In genomic region chr16:56606688-56607618, GRCh38 we compare ENCODE assay signal across 8 cellular contexts. TPM values are rescaled to one million over a fixed set of nuclear protein-coding genes. Genes with fewer than 3 reads are reported as not detected.
DNase-seq lines count a peak whose midpoint lies in the region; FAIRE-seq and TF ChIP-seq lines count a peak whose summit lies in the region.

No MANE protein-coding gene starts in this region.

- H3K56ac ChIP-seq in H1 (replicated peaks; ENCODE audit: insufficient read length, low read depth, low read length): no peak overlapping the region

- H4K8ac ChIP-seq in H1 (ENCODE audit: extremely low read depth, insufficient read depth, low read length): no peak overlapping the region

- H3K79me2 ChIP-seq in H1 (ENCODE audit: control insufficient read depth in 1 of 2, insufficient read depth in 2 of 2, low read length in 2 of 2): no peaks in the 10 kb centered on the region

- H2BK15ac ChIP-seq in H1 (ENCODE audit: low read length): peak overlapping the region; percentile 48; the same call in 1 of the 2 replicates

- no peak overlapping the region for H4K91ac ChIP-seq in H1 (replicated peaks; ENCODE audit: insufficient read length, low read length)

- H3K36me3 ChIP-seq in H1 (ENCODE audit: control insufficient read depth in 2 of 4, insufficient read depth in 4 of 4, low read length in 3 of 4) (no peaks in the 10 kb centered on the region), vagina (no peaks in the 10 kb centered on the region)

- H3K9ac ChIP-seq in H1 (replicated peaks in 1 of 4; ENCODE audit: extremely low read depth in 1 of 4, low read depth in 3 of 4, low read length in 3 of 4): no peak overlapping the region; a peak in 1 of 7 replicates

- POLR2A ChIA-PET in H1 (lab: Charles Lee; ENCODE audit: partially characterized antibody): interaction anchor here (0.7 to 8.0 kb wide), 5 partner anchors 11 to 75 kb away, joined by 3 to 66 read pairs (median 3); partner anchors contain the start of gene MT1E

- no peak for FAIRE-seq in H1 (lab: Jason Lieb, UNC)

- no peak overlapping the region for H3K4me3 Mint-ChIP-seq in progenitor cell of endocrine pancreas (ENCODE audit: low read depth)

- no peaks in the 10 kb centered on the region for H3K36me3 Mint-ChIP-seq in progenitor cell of endocrine pancreas (ENCODE audit: insufficient read depth)

- peak overlapping the region in 1 of 2 experiments; percentile 77; a peak in 1 of 4 replicates for H3K4me2 ChIP-seq in H1 (ENCODE audit: insufficient read depth in 1 of 2, low read depth in 2 of 2, low read length in 2 of 2)

- no peak overlapping the region for H2BK20ac ChIP-seq in H1 (ENCODE audit: low read length)

- CTCF ChIA-PET in H1 (lab: Charles Lee; ENCODE audit: partially characterized antibody): interaction anchor here (0.9 to 9.2 kb wide), 7 partner anchors 10 to 95 kb away, joined by 3 to 85 read pairs (median 5); partner anchors contain the start of gene MT1E

- H3K27ac Mint-ChIP-seq in progenitor cell of endocrine pancreas: no peak overlapping the region

- no peak overlapping the region for H2BK5ac ChIP-seq in H1 (ENCODE audit: low read depth, low read length)

- peaks cover 0 to 2% of the 10 kb centered on the region in 2 experiments for H4K20me1 ChIP-seq in H1 (replicated peaks in 1 of 2; ENCODE audit: control insufficient read depth in 1 of 2, insufficient read depth in 2 of 2, low read length in 2 of 2)

- no peak overlapping the region for H2AFZ ChIP-seq in H1 (ENCODE audit: low read length)

- intact Hi-C loops in vagina (cut with DNase I): loop anchor here (2.0 kb wide), 1 partner anchor 76 kb away; the partner anchor contains the start of gene MT1X

- H3K4ac ChIP-seq in H1 (replicated peaks; ENCODE audit: insufficient read length, low read depth, low read length): no peak overlapping the region

- 0 out of 2 replicates have a peak overlapping the region, but pooled peaks have one; percentile 51 for H3K18ac ChIP-seq in H1 (ENCODE audit: extremely low read depth, low read length)

- H4K5ac ChIP-seq in H1 (ENCODE audit: insufficient read length, low read depth, low read length): no peak overlapping the region

- H3K4me3 ChIP-seq in H1 (ENCODE audit: extremely low read depth in 1 of 4, insufficient read depth in 2 of 4, low read depth in 3 of 4, low read length in 4 of 4) (no peak overlapping the region), vagina (peak overlapping the region; percentile 63 to 67)

- H3K27me3 Mint-ChIP-seq in progenitor cell of endocrine pancreas: peaks cover 80% of the 10 kb centered on the region

- peak overlapping the region; percentile 95; the same call in 1 of the 2 replicates for H2BK12ac ChIP-seq in H1 (ENCODE audit: low read depth, low read length)

- peak; percentile 41 for DNase-seq in DMS153 treated with DMSO at 0.1 percent for 48 hours (lab: John Stamatoyannopoulos, UW; ENCODE audit: unreplicated experiment)
- peak; percentile 100 for DNase-seq in RKO (ENCODE audit: low spot score)
- DNase-seq in H1 (ENCODE audit: low read depth in 1 of 2, low spot score in 2 of 2): no peak
- peak; percentile 74 for DNase-seq in mucosa of gallbladder (ENCODE audit: low spot score)
- DNase-seq in vagina (ENCODE audit: extremely low spot score in 2 of 2): peak in 1 of 2 donors; percentile 99
- no peak for DNase-seq in progenitor cell of endocrine pancreas (ENCODE audit: low spot score, unreplicated experiment)
- no peak for DNase-seq in COLO668 (lab: John Stamatoyannopoulos, UW; ENCODE audit: unreplicated experiment)
- DNase-seq in NOMO-1 (lab: John Stamatoyannopoulos, UW; ENCODE audit: unreplicated experiment in 2 of 2): no peak

- H3K23me2 ChIP-seq in H1 (ENCODE audit: low read depth, low read length): peaks cover 11% of the 10 kb centered on the region; the same call in 1 of the 2 replicates

- no peak for TF ChIP-seq EP300 in H1 (IDR thresholded peaks at IDR 0.05; ENCODE audit: borderline replicate concordance in 1 of 2, low read depth in 2 of 2, low read length in 2 of 2)

- TF ChIP-seq CTCF in H1 (IDR thresholded peaks at IDR 0.05; ENCODE audit: control extremely low read depth in 1 of 3, insufficient read depth in 1 of 3, low read depth in 1 of 3, low read length in 3 of 3): no peak
- no peak for TF ChIP-seq CTCF in vagina (IDR thresholded peaks at IDR 0.05)
- no peak for TF ChIP-seq CTCF in progenitor cell of endocrine pancreas (IDR thresholded peaks at IDR 0.05; ENCODE audit: unreplicated experiment)

- H3K4me1 ChIP-seq in H1 (replicated peaks in 1 of 4; ENCODE audit: control insufficient read depth in 3 of 4, insufficient read depth in 4 of 4, low read length in 3 of 4) (peaks cover 7 to 21% (median 10%) of the 10 kb centered on the region in 4 experiments), vagina (peaks cover 51% of the 10 kb centered on the region)

- TF ChIP-seq RAD21 in H1 (IDR thresholded peaks at IDR 0.05 in 1 of 2, conservative IDR thresholded peaks at IDR 0.05 in 1 of 2; ENCODE audit: low read depth in 2 of 2, low read length in 2 of 2): no peak

- H3K4me1 Mint-ChIP-seq in progenitor cell of endocrine pancreas (ENCODE audit: low read depth): peaks cover 6% of the 10 kb centered on the region

- no peaks in the 10 kb centered on the region for H3K79me1 ChIP-seq in H1 (ENCODE audit: low read depth, low read length)

- no peak for TF ChIP-seq POLR2A in H1 (IDR thresholded peaks at IDR 0.05; ENCODE audit: control extremely low read depth in 1 of 2, low read depth in 2 of 2, low read length in 2 of 2)
- peak in 1 of 2 donors; percentile 4 for TF ChIP-seq POLR2A in vagina (IDR thresholded peaks at IDR 0.05)

- no peak overlapping the region for H3K14ac ChIP-seq in H1 (ENCODE audit: insufficient read length)

- H2AK5ac ChIP-seq in H1 (ENCODE audit: low read depth, low read length): no peak overlapping the region

- no peak overlapping the region for H3K23ac ChIP-seq in H1 (ENCODE audit: insufficient read length)

- H3K27me3 ChIP-seq in H1 (replicated peaks in 1 of 4; ENCODE audit: control insufficient read depth in 3 of 4, extremely low read depth in 1 of 4, insufficient read depth in 3 of 4, low read length in 3 of 4) (peaks cover 27 to 58% (median 49%) of the 10 kb centered on the region in 4 experiments), vagina (no peaks in the 10 kb centered on the region)

- no peak overlapping the region for H2BK120ac ChIP-seq in H1 (replicated peaks; ENCODE audit: low read depth, low read length)

- WGBS in H1 (ENCODE audit: extremely low coverage in 1 of 2, insufficient coverage in 1 of 2, insufficient read length in 1 of 2, insufficient replicate concordance in 2 of 2, low coverage in 1 of 2, low lambda C conversion rate in 2 of 2, missing lambda C conversion rate in 1 of 2), 2 experiments: 73% methylated on average over 21 of the region's 21 CpGs; no CpG with 5 or more reads in 1 of the 2 experiments

- H3K9me3 ChIP-seq in H1 (ENCODE audit: insufficient read depth in 2 of 2, low read depth in 1 of 2, low read length in 1 of 2) (no peaks in the 10 kb centered on the region), vagina (no peaks in the 10 kb centered on the region)

- H3K9me3 Mint-ChIP-seq in progenitor cell of endocrine pancreas (ENCODE audit: low read depth): no peaks in the 10 kb centered on the region

- H3K27ac ChIP-seq in H1 (ENCODE audit: low read depth, low read length): no peak overlapping the region
- peak overlapping the region; percentile 83 for H3K27ac ChIP-seq in vagina

RNA-seq across cellular contexts. Expression of gene MT2A, which starts 1.4 kb away (rescaled TPM):
- 9.2 and 9.5 TPM in 2 replicates for total RNA-seq in H1 (2021; fragmentation: NEBNext Ultra II Directional; extraction: Animal tissue kit (Norgen Biotek cat#: 25700))
- polyA plus RNA-seq in H1 (2011; rRNA removed): 23.2 and 30.1 TPM in 2 replicates
- polyA plus RNA-seq in H1 (2011; cell fraction: cytosol; rRNA removed): 12.8 TPM
- polyA plus RNA-seq in H1 (2011; cell fraction: nucleus; rRNA removed): 21.1 TPM
- 92.5 to 136 TPM (median 103 TPM) in 4 replicates for polyA plus RNA-seq in H1 (2012, experiment 1 of 2)
- polyA plus RNA-seq in H1 (2012, experiment 2 of 2): 50.9 TPM
- polyA plus RNA-seq in H1 (2013, experiment 1 of 2): 278 TPM
- polyA plus RNA-seq in H1 (2013, experiment 2 of 2): 279 TPM
- 3.3 and 4.2 TPM in 2 replicates for polyA minus RNA-seq in H1 (2011; rRNA and poly(A)+ RNA removed)
- 24.2 TPM for polyA minus RNA-seq in H1 (2011; cell fraction: cytosol; rRNA and poly(A)+ RNA removed)
- polyA minus RNA-seq in H1 (2011; cell fraction: nucleus; rRNA and poly(A)+ RNA removed): 5.4 TPM
- 157 TPM for total RNA-seq in mucosa of gallbladder
- total RNA-seq in vagina: 661 TPM
- 11.5 TPM in 2 replicates for total RNA-seq in progenitor cell of endocrine pancreas

RNA-seq across cellular contexts. Expression of gene MT3, which starts 17.6 kb away (rescaled TPM):
- total RNA-seq in H1 (2021; fragmentation: NEBNext Ultra II Directional; extraction: Animal tissue kit (Norgen Biotek cat#: 25700)): not detected in 2 replicates
- 0.17 TPM in 1 of 2 replicates, not detected in the other for polyA plus RNA-seq in H1 (2011; rRNA removed)
- not detected for polyA plus RNA-seq in H1 (2011; cell fraction: cytosol; rRNA removed)
- not detected for polyA plus RNA-seq in H1 (2011; cell fraction: nucleus; rRNA removed)
- polyA plus RNA-seq in H1 (2012, experiment 1 of 2): not detected in 4 replicates
- not detected for polyA plus RNA-seq in H1 (2012, experiment 2 of 2)
- 0.18 TPM for polyA plus RNA-seq in H1 (2013, experiment 1 of 2)
- 0.17 TPM for polyA plus RNA-seq in H1 (2013, experiment 2 of 2)
- polyA minus RNA-seq in H1 (2011; rRNA and poly(A)+ RNA removed): 1.8 TPM in 1 of 2 replicates, not detected in the other
- polyA minus RNA-seq in H1 (2011; cell fraction: cytosol; rRNA and poly(A)+ RNA removed): not detected
- not detected for polyA minus RNA-seq in H1 (2011; cell fraction: nucleus; rRNA and poly(A)+ RNA removed)
- 1.4 TPM for total RNA-seq in mucosa of gallbladder
- total RNA-seq in vagina: 12.8 TPM
- not detected in 2 replicates for total RNA-seq in progenitor cell of endocrine pancreas

RNA-seq across cellular contexts. Expression of gene MT1E, which starts 18.6 kb away (rescaled TPM):
- total RNA-seq in H1 (2021; fragmentation: NEBNext Ultra II Directional; extraction: Animal tissue kit (Norgen Biotek cat#: 25700)): 3.5 and 7.9 TPM in 2 replicates
- polyA plus RNA-seq in H1 (2011; rRNA removed): 109 and 117 TPM in 2 replicates
- 255 TPM for polyA plus RNA-seq in H1 (2011; cell fraction: cytosol; rRNA removed)
- 53.0 TPM for polyA plus RNA-seq in H1 (2011; cell fraction: nucleus; rRNA removed)
- polyA plus RNA-seq in H1 (2012, experiment 1 of 2): 61.1 to 122 TPM (median 93.3 TPM) in 4 replicates
- 263 TPM for polyA plus RNA-seq in H1 (2012, experiment 2 of 2)
- 64.0 TPM for polyA plus RNA-seq in H1 (2013, experiment 1 of 2)
- polyA plus RNA-seq in H1 (2013, experiment 2 of 2): 72.0 TPM
- polyA minus RNA-seq in H1 (2011; rRNA and poly(A)+ RNA removed): 15.8 and 21.0 TPM in 2 replicates
- 24.5 TPM for polyA minus RNA-seq in H1 (2011; cell fraction: cytosol; rRNA and poly(A)+ RNA removed)
- 16.6 TPM for polyA minus RNA-seq in H1 (2011; cell fraction: nucleus; rRNA and poly(A)+ RNA removed)
- total RNA-seq in mucosa of gallbladder: 137 TPM
- 564 TPM for total RNA-seq in vagina
- total RNA-seq in progenitor cell of endocrine pancreas: 4.0 and 5.2 TPM in 2 replicates

RNA-seq across cellular contexts. Expression of gene MT1M, which starts 25.5 kb away (rescaled TPM):
- not detected in 2 replicates for total RNA-seq in H1 (2021; fragmentation: NEBNext Ultra II Directional; extraction: Animal tissue kit (Norgen Biotek cat#: 25700))
- 1.7 and 2.1 TPM in 2 replicates for polyA plus RNA-seq in H1 (2011; rRNA removed)
- polyA plus RNA-seq in H1 (2011; cell fraction: cytosol; rRNA removed): 1.4 TPM
- polyA plus RNA-seq in H1 (2011; cell fraction: nucleus; rRNA removed): 2.3 TPM
- polyA plus RNA-seq in H1 (2012, experiment 1 of 2): 2.2 to 7.4 TPM (median 3.0 TPM) in 4 replicates
- polyA plus RNA-seq in H1 (2012, experiment 2 of 2): 3.1 TPM
- polyA plus RNA-seq in H1 (2013, experiment 1 of 2): 7.4 TPM
- 7.4 TPM for polyA plus RNA-seq in H1 (2013, experiment 2 of 2)
- 0.73 and 0.93 TPM in 2 replicates for polyA minus RNA-seq in H1 (2011; rRNA and poly(A)+ RNA removed)
- not detected for polyA minus RNA-seq in H1 (2011; cell fraction: cytosol; rRNA and poly(A)+ RNA removed)
- polyA minus RNA-seq in H1 (2011; cell fraction: nucleus; rRNA and poly(A)+ RNA removed): not detected
- 4.6 TPM for total RNA-seq in mucosa of gallbladder
- total RNA-seq in vagina: 63.3 TPM
- total RNA-seq in progenitor cell of endocrine pancreas: not detected in 2 replicates

RNA-seq across cellular contexts. Expression of gene MT1A, which starts 31.5 kb away (rescaled TPM):
- total RNA-seq in H1 (2021; fragmentation: NEBNext Ultra II Directional; extraction: Animal tissue kit (Norgen Biotek cat#: 25700)): not detected in 2 replicates
- not detected in 2 replicates for polyA plus RNA-seq in H1 (2011; rRNA removed)
- not detected for polyA plus RNA-seq in H1 (2011; cell fraction: cytosol; rRNA removed)
- polyA plus RNA-seq in H1 (2011; cell fraction: nucleus; rRNA removed): not detected
- polyA plus RNA-seq in H1 (2012, experiment 1 of 2): not detected in 4 replicates
- not detected for polyA plus RNA-seq in H1 (2012, experiment 2 of 2)
- polyA plus RNA-seq in H1 (2013, experiment 1 of 2): 2.4 TPM
- polyA plus RNA-seq in H1 (2013, experiment 2 of 2): 1.4 TPM
- not detected in 2 replicates for polyA minus RNA-seq in H1 (2011; rRNA and poly(A)+ RNA removed)
- not detected for polyA minus RNA-seq in H1 (2011; cell fraction: cytosol; rRNA and poly(A)+ RNA removed)
- not detected for polyA minus RNA-seq in H1 (2011; cell fraction: nucleus; rRNA and poly(A)+ RNA removed)
- 1.9 TPM for total RNA-seq in mucosa of gallbladder
- total RNA-seq in vagina: 110 TPM
- total RNA-seq in progenitor cell of endocrine pancreas: not detected in 2 replicates

Comparison
In these comparisons a context has a peak if more than half of its experiments do, and no peak if none do; other contexts are left out.
1. DNase-seq: peak in DMS153 treated with DMSO at 0.1 percent for 48 hours (single experiment), RKO (single experiment) and mucosa of gallbladder (single experiment); none in H1 (0 of 2), progenitor cell of endocrine pancreas (single experiment), COLO668 (single experiment) and NOMO-1 (0 of 2).
2. H3K4me3 ChIP-seq: peak in vagina (2 of 2); none in H1 (0 of 4).
3. RNA of gene MT2A, which starts 1.4 kb away (total RNA-seq): 661 TPM in vagina (single experiment) and 157 TPM in mucosa of gallbladder (single experiment); 11.5 TPM in progenitor cell of endocrine pancreas and 9.2 to 9.5 TPM in H1; every median in the first group is over 10 times any median in the second.
4. RNA of gene MT1E, which starts 18.6 kb away (total RNA-seq): 564 TPM in vagina (single experiment) and 137 TPM in mucosa of gallbladder (single experiment); 3.5 to 7.9 TPM in H1 and 4.0 to 5.2 TPM in progenitor cell of endocrine pancreas; every median in the first group is over 10 times any median in the second.